In genomic region chr15:59245583-59245982, GRCh38 we compare ENCODE assay signal across 26 cellular contexts. TPM values are rescaled to one million over a fixed set of nuclear protein-coding genes. Genes with fewer than 3 reads are reported as not detected.
DNase-seq lines count a peak whose midpoint lies in the region; ATAC-seq, FAIRE-seq and TF ChIP-seq lines count a peak whose summit lies in the region.
"Had no signal": no experiment of that assay in that cellular context is flagged by ENCODE, and none has a peak within 500 bp of the region (broad histone marks: within the 10 kb centered on the region; RNA-seq: fewer than 3 reads in every experiment).

No MANE protein-coding gene starts in this region.

- WGBS in A549 (ENCODE audit: missing lambda C conversion rate), result 56% methylated on average over 2 of the region's 2 CpGs

- H3K27me3 Mint-ChIP-seq in naive thymus-derived CD4-positive, alpha-beta T cell, result peaks cover 0 to 5% (median 0%) of the 10 kb centered on the region in 5 donors

- FAIRE-seq in A549 (lab: Jason Lieb, UNC) (peak; percentile 7), GM12891 (lab: Jason Lieb, UNC) (peak; percentile 40)
- FAIRE-seq: A204.1 had no signal

- H4K20me1 ChIP-seq in OCI-LY3 (ENCODE audit: insufficient read depth, low read length), result no peaks in the 10 kb centered on the region

- no peaks in the 10 kb centered on the region for H3K27me3 ChIP-seq in OCI-LY3 (ENCODE audit: low read depth, low read length)
- H3K27me3 ChIP-seq in naive thymus-derived CD4-positive, alpha-beta T cell (ENCODE audit: control insufficient read depth in 2 of 2, insufficient read depth in 2 of 2, low read length in 2 of 2), result no peaks in the 10 kb centered on the region
- H3K27me3 ChIP-seq: MG63, Peyer's patch had no signal

- TF ChIP-seq POLR2A in A549 (IDR thresholded peaks at IDR 0.05; ENCODE audit: low read length) (no peak), GM12891 (IDR thresholded peaks at IDR 0.05; ENCODE audit: low read depth, low read length) (no peak)

- H3K36me3 Mint-ChIP-seq in naive thymus-derived CD4-positive, alpha-beta T cell, result peaks cover 0 to 10% (median 0%) of the 10 kb centered on the region in 5 donors
- H3K36me3 Mint-ChIP-seq: CD4-positive, alpha-beta memory T cell; T-cell had no signal

- CTCF ChIA-PET in A549 (lab: Yijun Ruan, JAX), result interaction anchor here (1.0 to 4.8 kb wide), 13 partner anchors 11 to 287 kb away, joined by 3 to 37 read pairs (median 6); no protein-coding TSS in a partner anchor
- CTCF ChIA-PET in naive thymus-derived CD4-positive, alpha-beta T cell (lab: Charles Lee), result interaction anchor here (1.1 to 5.9 kb wide), 2 partner anchors 283 to 302 kb away, joined by 3 to 34 read pairs; no protein-coding TSS in a partner anchor

- ATAC-seq in A549 (no peak), HG02840 (IDR thresholded peaks at IDR 0.05; ENCODE audit: low FRiP score, unreplicated experiment) (no peak), GM21447 (IDR thresholded peaks at IDR 0.05; ENCODE audit: unreplicated experiment) (no peak)
- no peak for ATAC-seq in naive thymus-derived CD4-positive, alpha-beta T cell
- ATAC-seq: HCT116, T-cell had no signal

- peak overlapping the region; percentile 69 for H3K9ac ChIP-seq in OCI-LY3 (ENCODE audit: low read length)

- H3K4me2 ChIP-seq in A549 (no peak overlapping the region), OCI-LY3 (ENCODE audit: low read length) (peak overlapping the region; percentile 81)

- no peaks in the 10 kb centered on the region; the same call in 1 of the 2 replicates for H3K79me2 ChIP-seq in OCI-LY3 (ENCODE audit: low read length)

- no peak overlapping the region for H3K27ac Mint-ChIP-seq in naive thymus-derived CD4-positive, alpha-beta T cell
- H3K27ac Mint-ChIP-seq: CD4-positive, alpha-beta memory T cell; T-cell had no signal

- H3K4me3 Mint-ChIP-seq in naive thymus-derived CD4-positive, alpha-beta T cell, result no peak overlapping the region
- H3K4me3 Mint-ChIP-seq: CD4-positive, alpha-beta memory T cell; T-cell had no signal

- DNase-seq in A549 (ENCODE audit: low read depth in 1 of 2, low spot score in 1 of 2), result no peak
- DNase-seq in GM12891 (ENCODE audit: insufficient read length, low spot score), result no peak
- DNase-seq in foreskin melanocyte, result peak; percentile 63
- no peak for DNase-seq in UCSD-AML1 (lab: John Stamatoyannopoulos, UW; ENCODE audit: unreplicated experiment)
- no peak for DNase-seq in naive thymus-derived CD4-positive, alpha-beta T cell
- DNase-seq: AML-193; C1 segment of cervical spinal cord; CD4-positive, alpha-beta memory T cell; COR-L47; GF-D8; KBM-7; MG63; NCI-H2029; NCI-H446; NCI-H524 treated with DMSO at 0.1 percent for 48 hours; NCI-H774; Peyer's patch; T-cell had no signal

- H3K4me3 ChIP-seq in A549 (no peak overlapping the region), OCI-LY3 (ENCODE audit: low read length) (no peak overlapping the region)
- H3K4me3 ChIP-seq in naive thymus-derived CD4-positive, alpha-beta T cell (ENCODE audit: low read length), result no peak overlapping the region
- H3K4me3 ChIP-seq: MG63, Peyer's patch had no signal

- no peaks in the 10 kb centered on the region for H3K9me3 Mint-ChIP-seq in naive thymus-derived CD4-positive, alpha-beta T cell
- H3K9me3 Mint-ChIP-seq: CD4-positive, alpha-beta memory T cell; T-cell had no signal

- H3K9me3 ChIP-seq in A549, result no peaks in the 10 kb centered on the region
- no peaks in the 10 kb centered on the region for H3K9me3 ChIP-seq in OCI-LY3 (ENCODE audit: insufficient read depth, low read length)
- no peaks in the 10 kb centered on the region for H3K9me3 ChIP-seq in naive thymus-derived CD4-positive, alpha-beta T cell (ENCODE audit: control insufficient read depth in 2 of 3, low read length in 3 of 3)
- H3K9me3 ChIP-seq: MG63, Peyer's patch had no signal

- POLR2A ChIA-PET in A549 (lab: Yijun Ruan, JAX), result interaction anchor here (0.5 kb wide), 1 partner anchor 77 kb away, joined by 8 read pairs; no protein-coding TSS in a partner anchor
- POLR2A ChIA-PET in naive thymus-derived CD4-positive, alpha-beta T cell (lab: Charles Lee), result no interaction called here

- H3K27ac ChIP-seq in A549 (peak overlapping the region; percentile 51 to 87; a peak in 5 of 6 replicates), OCI-LY3 (ENCODE audit: low read length) (peak overlapping the region; percentile 95)
- no peak overlapping the region for H3K27ac ChIP-seq in naive thymus-derived CD4-positive, alpha-beta T cell (ENCODE audit: low read depth, low read length)
- H3K27ac ChIP-seq: Peyer's patch had no signal

- H2AFZ ChIP-seq in OCI-LY3 (ENCODE audit: low read depth, low read length), result no peak overlapping the region

- H3K4me1 Mint-ChIP-seq in naive thymus-derived CD4-positive, alpha-beta T cell, result peaks cover 0 to 21% (median 0%) of the 10 kb centered on the region in 7 donors

- no peak for TF ChIP-seq CTCF in A549 (IDR thresholded peaks at IDR 0.05)
- no peak for TF ChIP-seq CTCF in OCI-LY3 (IDR thresholded peaks at IDR 0.05; ENCODE audit: low read depth, low read length)

- intact Hi-C loops in naive thymus-derived CD4-positive, alpha-beta T cell (cut with micrococcal nuclease), result loop anchor here in 1 of 2 donors (10.0 kb wide), 1 partner anchor 169 kb away; no protein-coding TSS in a partner anchor

- no peak for TF ChIP-seq EP300 in A549 (IDR thresholded peaks at IDR 0.05)

- H3K4me1 ChIP-seq in A549 (peaks cover 84% of the 10 kb centered on the region), OCI-LY3 (ENCODE audit: low read length) (peaks cover 90% of the 10 kb centered on the region)
- H3K4me1 ChIP-seq in naive thymus-derived CD4-positive, alpha-beta T cell (ENCODE audit: control insufficient read depth in 2 of 2, insufficient read depth in 2 of 2, low read length in 2 of 2), result no peaks in the 10 kb centered on the region

- no peak for TF ChIP-seq RAD21 in A549 (conservative IDR thresholded peaks at IDR 0.05 in 1 of 2, IDR thresholded peaks at IDR 0.05 in 1 of 2)

- H3K36me3 ChIP-seq in OCI-LY3 (replicated peaks; ENCODE audit: low read depth, low read length), result no peaks in the 10 kb centered on the region
- no peaks in the 10 kb centered on the region for H3K36me3 ChIP-seq in naive thymus-derived CD4-positive, alpha-beta T cell (ENCODE audit: control insufficient read depth in 2 of 3, insufficient read depth in 3 of 3, low read length in 3 of 3)

TF ChIP-seq in A549, 52 proteins besides CTCF, POLR2A, EP300 and RAD21 (continues in another document):
- TF ChIP-seq JUNB (IDR thresholded peaks at IDR 0.05) (no peak), POLR2AphosphoS2 (conservative IDR thresholded peaks at IDR 0.05; ENCODE audit: low read length) (no peak), ZFP36 (IDR thresholded peaks at IDR 0.05; ENCODE audit: borderline replicate concordance, partially characterized antibody) (no peak), RCOR1 (IDR thresholded peaks at IDR 0.05; ENCODE audit: low read depth, low read length) (no peak), CBX8 (IDR thresholded peaks at IDR 0.05) (no peak), EHF (CRISPR knock-in tag; IDR thresholded peaks at IDR 0.05) (no peak), NR3C1 (IDR thresholded peaks at IDR 0.05) (no peak), CHD4 (IDR thresholded peaks at IDR 0.05; ENCODE audit: borderline replicate concordance) (no peak), RNF2 (IDR thresholded peaks at IDR 0.05; ENCODE audit: borderline replicate concordance, low read depth) (no peak)
- TF ChIP-seq, protein P1, sequence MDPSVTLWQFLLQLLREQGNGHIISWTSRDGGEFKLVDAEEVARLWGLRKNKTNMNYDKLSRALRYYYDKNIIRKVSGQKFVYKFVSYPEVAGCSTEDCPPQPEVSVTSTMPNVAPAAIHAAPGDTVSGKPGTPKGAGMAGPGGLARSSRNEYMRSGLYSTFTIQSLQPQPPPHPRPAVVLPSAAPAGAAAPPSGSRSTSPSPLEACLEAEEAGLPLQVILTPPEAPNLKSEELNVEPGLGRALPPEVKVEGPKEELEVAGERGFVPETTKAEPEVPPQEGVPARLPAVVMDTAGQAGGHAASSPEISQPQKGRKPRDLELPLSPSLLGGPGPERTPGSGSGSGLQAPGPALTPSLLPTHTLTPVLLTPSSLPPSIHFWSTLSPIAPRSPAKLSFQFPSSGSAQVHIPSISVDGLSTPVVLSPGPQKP (IDR thresholded peaks at IDR 0.05; ENCODE audit: low read depth, low read length), result no peak

TF ChIP-seq in GM12891, 5 proteins besides CTCF, POLR2A, EP300 and RAD21:
- TF ChIP-seq TAF1 (IDR thresholded peaks at IDR 0.05; ENCODE audit: low read depth, low read length), result no peak
- TF ChIP-seq POLR2AphosphoS5 (IDR thresholded peaks at IDR 0.05; ENCODE audit: low read depth, low read length), result peak; percentile 23; the same call in 1 of the 2 replicates
- no peak for TF ChIP-seq POU2F2 (IDR thresholded peaks at IDR 0.05; ENCODE audit: low read depth, low read length)
TF ChIP-seq in GM12891: peak in this region for 1.

RNA-seq across cellular contexts. Expression of gene LDHAL6B, which starts 38.9 kb away (rescaled TPM):
- not detected in 2 replicates for polyA plus RNA-seq in A549 (2011; rRNA removed)
- polyA plus RNA-seq in A549 (2012; cell fraction: cytosol; rRNA removed), result not detected in 2 replicates
- 0.05 TPM in 1 of 2 replicates, not detected in the other for polyA plus RNA-seq in A549 (2012; cell fraction: nucleus; rRNA removed)
- not detected in 3 replicates for polyA plus RNA-seq in A549 (2017; fragmentation: RNase III; extraction: RNeasy Plus Mini Kit Qiagen cat#74134 plus additional on column Dnase treatment)
- polyA minus RNA-seq in A549 (2011; rRNA and poly(A)+ RNA removed), result not detected in 2 replicates
- 0.30 TPM for polyA plus RNA-seq in GM12891 (2012; ENCODE audit: low read depth, missing spikeins)
- total RNA-seq in naive thymus-derived CD4-positive, alpha-beta T cell, result not detected
- polyA plus RNA-seq in naive thymus-derived CD4-positive, alpha-beta T cell, result not detected
- total RNA-seq: CD4-positive, alpha-beta memory T cell; H4; LHCN-M2; Peyer's patch; T-cell; T-helper 2 cell treated with Interferon-gamma antibody and Interleukin-4, amounts not matched to agents 100 ng/mL and 5 ng/mL, for 36 hours had no signal
- polyA plus RNA-seq: CD4-positive, alpha-beta memory T cell had no signal
